In genomic region chr19:48639483-48640375, GRCh38 we compare ENCODE assay signal across 12 cellular contexts.
DNase-seq lines count a peak whose midpoint lies in the region; ATAC-seq lines count a peak whose summit lies in the region.
"Had no signal": no experiment of that assay in that cellular context is flagged by ENCODE, and none has a peak within 500 bp of the region (broad histone marks: within the 10 kb centered on the region; RNA-seq: fewer than 3 reads in every experiment).

No MANE protein-coding gene starts in this region.

- peaks cover 6% of the 10 kb centered on the region for H3K36me3 Mint-ChIP-seq in activated naive CD4-positive, alpha-beta T cell treated with anti-CD3 and anti-CD28 coated beads, Interleukin-2, amount 10 ng/mL, durations not matched to agents 7 days and 5 days

- H3K27ac Mint-ChIP-seq in activated naive CD4-positive, alpha-beta T cell treated with anti-CD3 and anti-CD28 coated beads, Interleukin-2, amount 10 ng/mL, durations not matched to agents 7 days and 5 days: peak overlapping the region; percentile 96

- peak overlapping the region; percentile 26 for H3K9ac ChIP-seq in iPS-15b (ENCODE audit: low read depth, low read length)

- H3K4me3 ChIP-seq in iPS-15b (ENCODE audit: low read depth, low read length): peak overlapping the region; percentile 84

- H3K4me1 Mint-ChIP-seq in activated naive CD4-positive, alpha-beta T cell treated with anti-CD3 and anti-CD28 coated beads, Interleukin-2, amount 10 ng/mL, durations not matched to agents 7 days and 5 days: peaks cover 37% of the 10 kb centered on the region

- H3K4me3 Mint-ChIP-seq in activated naive CD4-positive, alpha-beta T cell treated with anti-CD3 and anti-CD28 coated beads, Interleukin-2, amount 10 ng/mL, durations not matched to agents 7 days and 5 days: peak overlapping the region; percentile 12

- no peaks in the 10 kb centered on the region for H3K36me3 ChIP-seq in iPS-15b (ENCODE audit: control insufficient read depth, insufficient read depth, low read length)

- DNase-seq in activated naive CD4-positive, alpha-beta T cell treated with anti-CD3 and anti-CD28 coated beads, Interleukin-2, amount 10 ng/mL, durations not matched to agents 7 days and 5 days: no peak
- DNase-seq in activated naive CD4-positive, alpha-beta T cell (lab: John Stamatoyannopoulos, UW): no peak
- DNase-seq in SW480 (ENCODE audit: low spot score): peak; percentile 58
- peak; percentile 19 for DNase-seq in stimulated activated naive CD8-positive, alpha-beta T cell treated with anti-CD3 and anti-CD28 coated beads, Interleukin-15, Interleukin-2, amounts not matched to agents 100 U/mL and 50 U/mL, for 24 hours
- DNase-seq in NCI-H1105 (lab: John Stamatoyannopoulos, UW): no peak
- no peak for DNase-seq in NCI-H226
- DNase-seq: activated CD4-positive, alpha-beta T cell treated with anti-CD3 and anti-CD28 coated beads for 48 hours; Karpas-422; NCI-H345; Right ventricle myocardium superior had no signal

- ATAC-seq in stimulated activated naive CD8-positive, alpha-beta T cell treated with anti-CD3 and anti-CD28 coated beads, Interleukin-15, Interleukin-2, amounts not matched to agents 100 U/mL and 50 U/mL, for 24 hours: no peak
- no peak for ATAC-seq in GM18858 (IDR thresholded peaks at IDR 0.05; ENCODE audit: unreplicated experiment)

- H3K27me3 Mint-ChIP-seq in activated naive CD4-positive, alpha-beta T cell treated with anti-CD3 and anti-CD28 coated beads, Interleukin-2, amount 10 ng/mL, durations not matched to agents 7 days and 5 days: peaks cover 21% of the 10 kb centered on the region

- H3K4me1 ChIP-seq in iPS-15b (ENCODE audit: control insufficient read depth, insufficient read depth, low read length): peaks cover 8% of the 10 kb centered on the region

- no peaks in the 10 kb centered on the region for H3K9me3 Mint-ChIP-seq in activated naive CD4-positive, alpha-beta T cell treated with anti-CD3 and anti-CD28 coated beads, Interleukin-2, amount 10 ng/mL, durations not matched to agents 7 days and 5 days

- H3K27me3 ChIP-seq in iPS-15b (ENCODE audit: control insufficient read depth, insufficient read depth, low read length): no peaks in the 10 kb centered on the region

- no peaks in the 10 kb centered on the region for H3K9me3 ChIP-seq in iPS-15b (ENCODE audit: control insufficient read depth, insufficient read depth, low read length)

- CTCF ChIA-PET in activated naive CD4-positive, alpha-beta T cell treated with anti-CD3 and anti-CD28 coated beads, Interleukin-2, amount 10 ng/mL, durations not matched to agents 7 days and 5 days (lab: Charles Lee): interaction anchor here (0.6 kb wide), 1 partner anchor 11 kb away, joined by 3 read pairs; no protein-coding TSS in a partner anchor

Comparison
In these comparisons a context has a peak if more than half of its experiments do, and no peak if none do; other contexts are left out.
1. DNase-seq: peak in SW480 (single experiment) and stimulated activated naive CD8-positive, alpha-beta T cell treated with anti-CD3 and anti-CD28 coated beads, Interleukin-15, Interleukin-2, amounts not matched to agents 100 U/mL and 50 U/mL, for 24 hours (single experiment); none in activated naive CD4-positive, alpha-beta T cell treated with anti-CD3 and anti-CD28 coated beads, Interleukin-2, amount 10 ng/mL, durations not matched to agents 7 days and 5 days (single experiment), activated naive CD4-positive, alpha-beta T cell (0 of 4), NCI-H1105 (single experiment) and NCI-H226 (single experiment).